In genomic region chr11:64247729-64248531, GRCh38 we compare ENCODE assay signal across 8 cellular contexts. TPM values are rescaled to one million over a fixed set of nuclear protein-coding genes. Genes with fewer than 3 reads are reported as not detected.
DNase-seq lines count a peak whose midpoint lies in the region; ATAC-seq and TF ChIP-seq lines count a peak whose summit lies in the region.

No MANE protein-coding gene starts in this region.

- H3K4me3 Mint-ChIP-seq in osteocyte (ENCODE audit: unreplicated experiment): peak overlapping the region; percentile 82

- peaks cover 35% of the 10 kb centered on the region for H3K4me1 Mint-ChIP-seq in osteocyte (ENCODE audit: unreplicated experiment)

- no peaks in the 10 kb centered on the region for H3K9me3 Mint-ChIP-seq in osteocyte (ENCODE audit: unreplicated experiment)

- peaks cover 10% of the 10 kb centered on the region for H3K36me3 Mint-ChIP-seq in osteocyte (ENCODE audit: unreplicated experiment)

- ATAC-seq in GM21515 (IDR thresholded peaks at IDR 0.05; ENCODE audit: unreplicated experiment) (no peak), GM18867 (IDR thresholded peaks at IDR 0.05; ENCODE audit: unreplicated experiment) (no peak), GM18519 (IDR thresholded peaks at IDR 0.05; ENCODE audit: low FRiP score, unreplicated experiment) (no peak)

- 31 to 33% methylated on average over 29 to 30 of the region's 31 CpGs for WGBS in esophagus squamous epithelium, 2 donors

- H3K27me3 ChIP-seq in Peyer's patch: no peaks in the 10 kb centered on the region
- no peaks in the 10 kb centered on the region for H3K27me3 ChIP-seq in esophagus squamous epithelium

- peak overlapping the region; percentile 48 to 82 (median 67) for H3K4me3 ChIP-seq in Peyer's patch
- peak overlapping the region; percentile 44 to 88 (median 83) for H3K4me3 ChIP-seq in esophagus squamous epithelium

- H3K27ac Mint-ChIP-seq in osteocyte (ENCODE audit: unreplicated experiment): peak overlapping the region; percentile 75

- DNase-seq in Peyer's patch: no peak
- DNase-seq in esophagus squamous epithelium (lab: John Stamatoyannopoulos, UW): no peak
- DNase-seq in osteocyte (ENCODE audit: extremely low spot score, unreplicated experiment): no peak
- no peak for DNase-seq in DMS153 treated with DMSO at 0.1 percent for 48 hours (lab: John Stamatoyannopoulos, UW; ENCODE audit: unreplicated experiment)

- TF ChIP-seq CTCF in Peyer's patch (IDR thresholded peaks at IDR 0.05): peak in 1 of 6 experiments; percentile 0
- TF ChIP-seq CTCF in esophagus squamous epithelium (IDR thresholded peaks at IDR 0.05): no peak
- no peak for TF ChIP-seq CTCF in osteocyte (IDR thresholded peaks at IDR 0.05)

- peak overlapping the region; percentile 86 for H3K9ac ChIP-seq in ES-I3 (ENCODE audit: low read depth, low read length)

- H3K9me3 ChIP-seq in ES-I3 (ENCODE audit: control insufficient read depth, insufficient read depth, low read length): no peaks in the 10 kb centered on the region
- no peaks in the 10 kb centered on the region for H3K9me3 ChIP-seq in Peyer's patch
- no peaks in the 10 kb centered on the region for H3K9me3 ChIP-seq in esophagus squamous epithelium

- TF ChIP-seq POLR2A in Peyer's patch (IDR thresholded peaks at IDR 0.05) (no peak), esophagus squamous epithelium (IDR thresholded peaks at IDR 0.05) (no peak)

- H3K4me1 ChIP-seq in ES-I3 (ENCODE audit: insufficient read depth, low read length) (peaks cover 30% of the 10 kb centered on the region), Peyer's patch (peaks cover 0 to 64% (median 20%) of the 10 kb centered on the region in 4 donors), esophagus squamous epithelium (peaks cover 46 to 79% (median 58%) of the 10 kb centered on the region in 3 donors)

- H3K36me3 ChIP-seq in ES-I3 (ENCODE audit: insufficient read depth, low read length): no peaks in the 10 kb centered on the region
- peaks cover 0 to 7% (median 0%) of the 10 kb centered on the region in 3 donors for H3K36me3 ChIP-seq in Peyer's patch
- peaks cover 0 to 21% (median 0%) of the 10 kb centered on the region in 3 donors for H3K36me3 ChIP-seq in esophagus squamous epithelium

- H3K27me3 Mint-ChIP-seq in osteocyte (ENCODE audit: unreplicated experiment): no peaks in the 10 kb centered on the region

- H3K27ac ChIP-seq in Peyer's patch (peak overlapping the region; percentile 75 to 96 (median 90)), esophagus squamous epithelium (peak overlapping the region; percentile 89 to 96 (median 92))

- intact Hi-C loops in esophagus squamous epithelium (cut with DNase I): no loop called here

RNA-seq across cellular contexts. Expression of gene PPP1R14B, which starts 1.2 kb away (rescaled TPM):
- total RNA-seq in Peyer's patch (100 to 1,000 TPM in 1 of 4 donors, 10 to 100 TPM in 3; 78.7 to 101 (median 99.0) TPM), esophagus squamous epithelium (100 to 1,000 TPM; 137 to 279 (median 203) TPM), osteocyte (270 and 286 TPM in 2 replicates)

RNA-seq across cellular contexts. Expression of gene PLCB3, which starts 3.4 kb away (rescaled TPM):
- total RNA-seq in Peyer's patch (100 to 1,000 TPM; 196 to 453 (median 359) TPM), esophagus squamous epithelium (10 to 100 TPM; 29.8 to 54.5 (median 42.4) TPM), osteocyte (30.2 and 32.0 TPM in 2 replicates)

RNA-seq across cellular contexts. Expression of gene FKBP2, which starts 7.0 kb away (rescaled TPM):
- total RNA-seq in Peyer's patch: 100 to 1,000 TPM in 1 of 4 donors, 10 to 100 TPM in 3; 46.2 to 101 (median 94.0) TPM
- total RNA-seq in esophagus squamous epithelium: 10 to 100 TPM; 50.7 to 89.6 (median 56.0) TPM
- 52.9 and 54.7 TPM in 2 replicates for total RNA-seq in osteocyte

RNA-seq across cellular contexts. Expression of gene VEGFB, which starts 13.5 kb away (rescaled TPM):
- total RNA-seq in Peyer's patch (10 to 100 TPM; 21.7 to 66.8 (median 42.5) TPM), esophagus squamous epithelium (10 to 100 TPM; 18.0 to 50.5 (median 30.9) TPM), osteocyte (205 and 217 TPM in 2 replicates)

RNA-seq across cellular contexts. Expression of gene DNAJC4, which starts 17.6 kb away (rescaled TPM):
- 10 to 100 TPM; 42.9 to 95.0 (median 80.3) TPM for total RNA-seq in Peyer's patch
- 10 to 100 TPM in 3 of 4 donors, 1 to 10 TPM in 1; 8.9 to 27.1 (median 16.8) TPM for total RNA-seq in esophagus squamous epithelium
- total RNA-seq in osteocyte: 46.5 and 49.9 TPM in 2 replicates
